Comparison of ENCODE assay signal across 20 cellular contexts in genomic region chr14:61574514-61574807, GRCh38.
A peak's percentile ranks its signal among the peaks of the same experiment; 100 is the strongest.
DNase-seq lines count a peak whose midpoint lies in the region; ATAC-seq and TF ChIP-seq lines count a peak whose summit lies in the region.
"Had no signal": no experiment of that assay in that cellular context is flagged by ENCODE, and none has a peak within 500 bp of the region (broad histone marks: within the 10 kb centered on the region; RNA-seq: fewer than 3 reads in every experiment).

No MANE protein-coding gene starts in this region.

- no peak overlapping the region for H4K12ac ChIP-seq in trophoblast cell (ENCODE audit: low read depth, low read length)

- no peak overlapping the region for H3K4me3 Mint-ChIP-seq in WTC11
- H3K4me3 Mint-ChIP-seq: endodermal cell, mesothelial cell of epicardium, T-helper 17 cell had no signal

- in situ Hi-C loops in GM23248 (cut with MboI), result no loop called here

- peaks cover 81% of the 10 kb centered on the region for H3K79me2 ChIP-seq in GM23248 (ENCODE audit: insufficient read depth)
- peaks cover 7% of the 10 kb centered on the region for H3K79me2 ChIP-seq in trophoblast cell (ENCODE audit: control insufficient read depth, insufficient read depth, low read length, poor library complexity)

- H3K27ac Mint-ChIP-seq in WTC11, result no peak overlapping the region
- H3K27ac Mint-ChIP-seq: endodermal cell, mesothelial cell of epicardium, T-helper 17 cell had no signal

- H3K4ac ChIP-seq in trophoblast cell (ENCODE audit: low read depth, low read length), result no peak overlapping the region

- peak overlapping the region; percentile 83 for H2BK5ac ChIP-seq in trophoblast cell (ENCODE audit: low read depth, low read length, poor library complexity)

- intact Hi-C loops in adrenal gland (cut with DNase I), result no loop called here

- WGBS in GM23248 (ENCODE audit: low coverage in 1 of 2, low lambda C conversion rate in 2 of 2, missing lambda C conversion rate in 2 of 2), 2 experiments, result 86 to 87% methylated on average over 7 of the region's 7 CpGs
- 83 to 96% (median 87%) methylated on average over 7 of the region's 7 CpGs for WGBS in adrenal gland, 4 donors
- WGBS in trophoblast cell (ENCODE audit: extremely low coverage, insufficient coverage, insufficient read length), result no CpG with 5 or more reads among the region's 7 CpGs

- H3K79me1 ChIP-seq in trophoblast cell (ENCODE audit: low read length), result peaks cover 47% of the 10 kb centered on the region

- H2BK12ac ChIP-seq in trophoblast cell (ENCODE audit: low read length), result peak overlapping the region; percentile 46

- H3K9me2 ChIP-seq in GM23248 (ENCODE audit: insufficient read depth), result no peaks in the 10 kb centered on the region

- H4K91ac ChIP-seq in trophoblast cell (ENCODE audit: low read depth, low read length), result peak overlapping the region; percentile 69

- H3K27me3 Mint-ChIP-seq in WTC11 (ENCODE audit: low read depth), result peaks cover 4% of the 10 kb centered on the region

- peak overlapping the region; percentile 54 for H2BK120ac ChIP-seq in trophoblast cell (ENCODE audit: insufficient read depth, low read length, poor library complexity)

- H3K9ac ChIP-seq in GM23248, result peak overlapping the region; percentile 57
- H3K9ac ChIP-seq in trophoblast cell (ENCODE audit: low read length), result no peak overlapping the region

- peaks cover 95% of the 10 kb centered on the region for H3K4me1 ChIP-seq in GM23248 (ENCODE audit: insufficient read depth)
- peaks cover 13 to 32% of the 10 kb centered on the region in 2 donors for H3K4me1 ChIP-seq in adrenal gland (replicated peaks in 1 of 2)
- peaks cover 27% of the 10 kb centered on the region for H3K4me1 ChIP-seq in foreskin keratinocyte
- peaks cover 13 to 42% of the 10 kb centered on the region in 2 experiments for H3K4me1 ChIP-seq in trophoblast cell (ENCODE audit: control insufficient read depth in 1 of 2, insufficient read depth in 2 of 2, low read length in 2 of 2)

- H3K9me3 ChIP-seq in GM23248 (ENCODE audit: low read depth), result no peaks in the 10 kb centered on the region
- H3K9me3 ChIP-seq in adrenal gland (replicated peaks in 1 of 3), result no peaks in the 10 kb centered on the region
- H3K9me3 ChIP-seq in trophoblast cell (ENCODE audit: insufficient read depth, low read depth, low read length), result no peaks in the 10 kb centered on the region
- H3K9me3 ChIP-seq: thoracic aorta had no signal

- no peak for TF ChIP-seq POLR2A in adrenal gland (IDR thresholded peaks at IDR 0.05)

- H2AFZ ChIP-seq in GM23248 (no peak overlapping the region), trophoblast cell (ENCODE audit: insufficient read depth, low read length, poor library complexity) (no peak overlapping the region)

- H3K36me3 ChIP-seq in GM23248 (ENCODE audit: low read depth), result no peaks in the 10 kb centered on the region
- H3K36me3 ChIP-seq in adrenal gland (replicated peaks in 1 of 2), result no peaks in the 10 kb centered on the region
- no peaks in the 10 kb centered on the region for H3K36me3 ChIP-seq in trophoblast cell (ENCODE audit: control insufficient read depth in 1 of 2, insufficient read depth in 2 of 2, low read length in 2 of 2)
- H3K36me3 ChIP-seq: thoracic aorta had no signal

- no peaks in the 10 kb centered on the region for H3K36me3 Mint-ChIP-seq in WTC11
- H3K36me3 Mint-ChIP-seq: mesothelial cell of epicardium had no signal

- peak overlapping the region; percentile 52 for H3K14ac ChIP-seq in trophoblast cell (ENCODE audit: low read length)

- no peak overlapping the region for H2AK5ac ChIP-seq in trophoblast cell (ENCODE audit: low read length)

- peak overlapping the region; percentile 46 for H3K4me2 ChIP-seq in GM23248 (ENCODE audit: unreplicated experiment)
- peak overlapping the region; percentile 21 for H3K4me2 ChIP-seq in trophoblast cell (ENCODE audit: low read length)

- H3K23ac ChIP-seq in trophoblast cell (ENCODE audit: low read length), result no peak overlapping the region

- H3F3A ChIP-seq in GM23248 (ENCODE audit: insufficient read depth), result peaks cover 87% of the 10 kb centered on the region

- CTCF ChIA-PET in WTC11 (lab: Charles Lee), result no interaction called here

- H3K4me3 ChIP-seq in GM23248 (no peak overlapping the region), adrenal gland (no peak overlapping the region), trophoblast cell (ENCODE audit: low read depth, low read length) (no peak overlapping the region)
- H3K4me3 ChIP-seq: thoracic aorta had no signal

- TF ChIP-seq CTCF in adrenal gland (IDR thresholded peaks at IDR 0.05) (no peak), foreskin keratinocyte (conservative IDR thresholded peaks at IDR 0.05) (no peak), WTC11 (IDR thresholded peaks at IDR 0.05) (no peak)

- H4K20me1 ChIP-seq in GM23248 (ENCODE audit: insufficient read depth), result no peaks in the 10 kb centered on the region

- H3K9me3 Mint-ChIP-seq in WTC11, result no peaks in the 10 kb centered on the region
- H3K9me3 Mint-ChIP-seq: endodermal cell, mesothelial cell of epicardium had no signal

- H4K8ac ChIP-seq in trophoblast cell (ENCODE audit: low read depth, low read length), result peak overlapping the region; percentile 61

- ATAC-seq in foreskin keratinocyte (peak; percentile 63), HG02759 (IDR thresholded peaks at IDR 0.05; ENCODE audit: unreplicated experiment) (no peak), WTC11 (no peak; the same call in 1 of the 2 replicates)
- ATAC-seq: T-helper 17 cell had no signal

- POLR2A ChIA-PET in WTC11 (lab: Charles Lee), result no interaction called here

- H3K18ac ChIP-seq in trophoblast cell (ENCODE audit: low read length), result no peak overlapping the region

- H3K4me1 Mint-ChIP-seq in WTC11, result peaks cover 19% of the 10 kb centered on the region

- H3K27ac ChIP-seq in GM23248 (peak overlapping the region; percentile 81), adrenal gland (peak overlapping the region in 4 of 5 donors; percentile 51 to 79 (median 70)), foreskin keratinocyte (no peak overlapping the region), trophoblast cell (ENCODE audit: low read depth, low read length) (peak overlapping the region; percentile 79)
- H3K27ac ChIP-seq: VCaP had no signal

- H3K27me3 ChIP-seq in GM23248 (replicated peaks; ENCODE audit: insufficient read depth) (no peaks in the 10 kb centered on the region), adrenal gland (no peaks in the 10 kb centered on the region), foreskin keratinocyte (no peaks in the 10 kb centered on the region), trophoblast cell (ENCODE audit: insufficient read depth, low read length) (no peaks in the 10 kb centered on the region)

- DNase-seq in GM23248, result no peak
- peak in 1 of 7 donors; percentile 11 for DNase-seq in adrenal gland
- peak in 1 of 2 donors; percentile 82 for DNase-seq in foreskin keratinocyte
- no peak for DNase-seq in trophoblast cell
- no peak for DNase-seq in WTC11 (ENCODE audit: low spot score)
- DNase-seq in NK-92 treated with Interleukin-12 subunit alpha and Interleukin-12 subunit beta, amount 100 ng/mL, for 24 hours (lab: John Stamatoyannopoulos, UW), result no peak
- DNase-seq in stimulated activated CD4-positive, alpha-beta T cell treated with anti-CD3 and anti-CD28 coated beads, Interleukin-2, amount 100 ng/mL, for 24 hours, result no peak
- DNase-seq: activated naive CD4-positive, alpha-beta T cell; activated T-cell treated with anti-CD3 and anti-CD28 coated beads for 4 hours; aorta; COR-L47; foreskin melanocyte; NCI-H1105; NCI-H2081; T-helper 17 cell had no signal

TF ChIP-seq in WTC11, 78 proteins besides CTCF, POLR2A, EP300 and RAD21:
- no peak for TF ChIP-seq ZNF423 (CRISPR knock-in tag; IDR thresholded peaks at IDR 0.05)
- no peak for TF ChIP-seq KAT7 (CRISPR knock-in tag; IDR thresholded peaks at IDR 0.05; ENCODE audit: borderline replicate concordance)
- TF ChIP-seq ZNF671 (CRISPR knock-in tag; IDR thresholded peaks at IDR 0.05), result no peak
- TF ChIP-seq ATF6 (CRISPR knock-in tag; IDR thresholded peaks at IDR 0.05), result no peak
- no peak for TF ChIP-seq FOXK1 (CRISPR knock-in tag; IDR thresholded peaks at IDR 0.05)
- no peak for TF ChIP-seq CBFB (CRISPR knock-in tag; IDR thresholded peaks at IDR 0.05; ENCODE audit: low read depth)
- TF ChIP-seq SP1 (CRISPR knock-in tag; conservative IDR thresholded peaks at IDR 0.05), result no peak
- no peak for TF ChIP-seq NFE2L1 (CRISPR knock-in tag; IDR thresholded peaks at IDR 0.05)
- no peak for TF ChIP-seq NR2C2 (CRISPR knock-in tag; IDR thresholded peaks at IDR 0.05)
- no peak for TF ChIP-seq FOXJ3 (CRISPR knock-in tag; IDR thresholded peaks at IDR 0.05; ENCODE audit: borderline replicate concordance)
- TF ChIP-seq NFATC4 (CRISPR knock-in tag; IDR thresholded peaks at IDR 0.05), result no peak
- no peak for TF ChIP-seq SMAD3 (CRISPR knock-in tag; IDR thresholded peaks at IDR 0.05; ENCODE audit: borderline replicate concordance)
- no peak for TF ChIP-seq RORB (CRISPR knock-in tag; IDR thresholded peaks at IDR 0.05)
- TF ChIP-seq, protein P1, sequence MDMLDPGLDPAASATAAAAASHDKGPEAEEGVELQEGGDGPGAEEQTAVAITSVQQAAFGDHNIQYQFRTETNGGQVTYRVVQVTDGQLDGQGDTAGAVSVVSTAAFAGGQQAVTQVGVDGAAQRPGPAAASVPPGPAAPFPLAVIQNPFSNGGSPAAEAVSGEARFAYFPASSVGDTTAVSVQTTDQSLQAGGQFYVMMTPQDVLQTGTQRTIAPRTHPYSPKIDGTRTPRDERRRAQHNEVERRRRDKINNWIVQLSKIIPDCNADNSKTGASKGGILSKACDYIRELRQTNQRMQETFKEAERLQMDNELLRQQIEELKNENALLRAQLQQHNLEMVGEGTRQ (CRISPR knock-in tag; IDR thresholded peaks at IDR 0.05), result no peak
